25 cellular contexts compared by ENCODE assay signal in genomic region chr5:161414896-161415295, GRCh38.
"Had no signal": no experiment of that assay in that cellular context is flagged by ENCODE, and none has a peak within 500 bp of the region (broad histone marks: within the 10 kb centered on the region; RNA-seq: fewer than 3 reads in every experiment).

No MANE protein-coding gene starts in this region.

- ATAC-seq: natural killer cell; psoas muscle; right lobe of liver; stimulated activated memory B cell treated with anti-CD40 and anti-IgM and Interleukin-4, amounts not matched to agents 10 μg/mL and 1 μg/mL and 100 μg/mL, for 72 hours; stimulated activated naive CD8-positive, alpha-beta T cell treated with anti-CD3 and anti-CD28 coated beads, Interleukin-15, amount 100 ng/mL, for 72 hours had no signal

- DNase-seq: hypothalamus; immature natural killer cell; kidney; left ventricle myocardium inferior; mesendoderm; naive B cell; natural killer cell; nephron progenitor cell; occipital lobe; psoas muscle; right lobe of liver; stimulated activated CD4-positive, alpha-beta T cell treated with anti-CD3 and anti-CD28 coated beads, Interleukin-1b, Interleukin-23, amount 100 ng/mL, for 48 hours; stimulated activated CD4-positive, alpha-beta T cell treated with anti-CD3 and anti-CD28 coated beads, Interleukin-2, amount 100 ng/mL, for 48 hours; stimulated activated CD4-positive, alpha-beta T cell treated with anti-CD3 and anti-CD28 coated beads, Interleukin-4, amount 100 ng/mL, for 4 hours; stimulated activated CD8-positive, alpha-beta memory T cell treated with anti-CD3 and anti-CD28 coated beads, Interleukin-4, amount 100 ng/mL, for 48 hours; stimulated activated naive CD4-positive, alpha-beta T cell treated with Interleukin-2 at 50 U/mL for 16 hours; stimulated activated naive CD8-positive, alpha-beta T cell treated with anti-CD3 and anti-CD28 coated beads, Interleukin-15, amount 100 ng/mL, for 72 hours; substantia nigra; uterus had no signal

- H3K4me3 ChIP-seq: left ventricle myocardium inferior, lung, neural progenitor cell, psoas muscle, right atrium auricular region, right lobe of liver, smooth muscle cell, tibial nerve, uterus had no signal
